ENCODE assay signal across 8 cellular contexts in the genomic region with DNA sequence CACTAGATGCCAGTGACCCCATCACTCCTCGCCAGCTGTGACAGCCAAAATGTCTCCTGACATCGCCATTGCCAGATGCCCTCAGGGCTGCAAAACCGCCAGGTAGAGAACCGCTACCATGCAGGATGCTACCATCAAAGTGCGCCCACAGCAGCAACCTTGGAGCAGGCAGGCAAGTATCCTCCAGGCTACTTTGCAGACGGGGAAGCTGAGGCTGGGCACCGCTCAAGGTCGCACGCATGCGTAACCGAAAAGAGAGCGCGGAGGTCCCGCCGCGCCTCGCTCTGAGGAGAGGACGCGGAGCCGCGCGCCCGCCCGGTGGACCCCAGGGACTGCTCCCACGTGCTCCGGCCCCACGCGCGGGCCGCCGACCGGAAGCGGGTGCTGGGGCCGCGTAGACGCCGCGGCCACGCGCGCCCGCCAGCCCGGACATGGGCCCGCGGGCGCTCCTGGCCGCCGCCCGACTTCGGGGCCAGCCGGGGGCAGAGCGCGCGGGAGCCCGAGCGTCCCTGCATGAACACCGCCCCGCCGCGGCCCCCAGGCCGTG. TPM values are rescaled to one million over a fixed set of nuclear protein-coding genes. Genes with fewer than 3 reads are reported as not detected.
DNase-seq lines count a peak whose midpoint lies in the region; ATAC-seq and TF ChIP-seq lines count a peak whose summit lies in the region.

A gene with protein sequence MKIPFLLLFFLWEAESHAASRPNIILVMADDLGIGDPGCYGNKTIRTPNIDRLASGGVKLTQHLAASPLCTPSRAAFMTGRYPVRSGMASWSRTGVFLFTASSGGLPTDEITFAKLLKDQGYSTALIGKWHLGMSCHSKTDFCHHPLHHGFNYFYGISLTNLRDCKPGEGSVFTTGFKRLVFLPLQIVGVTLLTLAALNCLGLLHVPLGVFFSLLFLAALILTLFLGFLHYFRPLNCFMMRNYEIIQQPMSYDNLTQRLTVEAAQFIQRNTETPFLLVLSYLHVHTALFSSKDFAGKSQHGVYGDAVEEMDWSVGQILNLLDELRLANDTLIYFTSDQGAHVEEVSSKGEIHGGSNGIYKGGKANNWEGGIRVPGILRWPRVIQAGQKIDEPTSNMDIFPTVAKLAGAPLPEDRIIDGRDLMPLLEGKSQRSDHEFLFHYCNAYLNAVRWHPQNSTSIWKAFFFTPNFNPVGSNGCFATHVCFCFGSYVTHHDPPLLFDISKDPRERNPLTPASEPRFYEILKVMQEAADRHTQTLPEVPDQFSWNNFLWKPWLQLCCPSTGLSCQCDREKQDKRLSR (plus strand): TSS at position 282 of the 547 bp plus-strand sequence. CDS start 105,488 bp downstream, outside the sequence.

- DNase-seq in NCI-H1417 (lab: John Stamatoyannopoulos, UW) (peak; percentile 49 to 92 (median 92)), NCI-H1417 treated with DMSO at 0.1 percent for 48 hours (lab: John Stamatoyannopoulos, UW) (no peak), NCI-H226 (peak; percentile 1), germinal center (ENCODE audit: low spot score) (peak; percentile 39), occipital lobe (lab: John Stamatoyannopoulos, UW) (peak; percentile 51), type B pancreatic cell (ENCODE audit: extremely low spot score, unreplicated experiment) (peak; percentile 76)
- DNase-seq in activated effector memory CD4-positive, alpha-beta T cell treated with Interleukin-2 at 50 U/mL for 16 hours = peak; percentile 13

- peaks cover 29% of the 10 kb centered on the region for H3K4me1 Mint-ChIP-seq in type B pancreatic cell (ENCODE audit: unreplicated experiment)

- TF ChIP-seq CTCF in type B pancreatic cell (conservative IDR thresholded peaks at IDR 0.05) = no peak

- peak; percentile 36 for ATAC-seq in HG02763 (IDR thresholded peaks at IDR 0.05; ENCODE audit: unreplicated experiment)

- peak within 1 kb of the TSS; percentile 95 for H3K4me3 Mint-ChIP-seq in type B pancreatic cell

- H3K27me3 Mint-ChIP-seq in type B pancreatic cell = no peaks in the 10 kb centered on the region

- H3K36me3 Mint-ChIP-seq in type B pancreatic cell = no peaks in the 10 kb centered on the region

- H3K27ac Mint-ChIP-seq in type B pancreatic cell = peak within 1 kb of the TSS; percentile 89

- peaks cover 3% of the 10 kb centered on the region for H3K9me3 Mint-ChIP-seq in type B pancreatic cell

RNA-seq across cellular contexts. Expression of the gene that starts here (rescaled TPM):
- total RNA-seq in occipital lobe (4.4 TPM), type B pancreatic cell (ENCODE audit: low replicate concordance) (18.3 and 42.1 TPM in 2 replicates)
